Comparison of ENCODE assay signal across 1 cellular context in the genomic region with DNA sequence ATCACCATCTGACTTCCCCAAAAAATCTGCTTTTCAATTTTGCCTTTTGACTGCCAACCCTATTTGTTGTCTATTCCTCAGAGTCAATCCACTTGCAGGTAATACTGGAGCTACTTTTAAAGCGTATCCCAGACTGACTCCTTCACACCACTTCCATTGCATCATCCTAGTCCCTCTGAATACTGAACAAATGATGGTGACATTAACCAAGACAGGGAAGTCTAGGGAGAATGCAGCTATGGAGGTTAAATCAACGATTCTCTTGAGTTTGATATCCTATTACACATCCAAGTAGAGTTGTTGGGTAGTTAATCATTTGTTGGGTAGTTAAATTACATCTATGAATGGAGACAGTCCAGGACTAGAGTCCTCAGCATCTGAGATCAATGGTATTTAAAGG.
TF ChIP-seq lines count a peak whose summit lies in the region.

No MANE protein-coding gene starts in this region.

TF ChIP-seq in SK-N-SH, 30 proteins besides CTCF, POLR2A, EP300 and RAD21 (continued from another document):
- TF ChIP-seq, protein P1, sequence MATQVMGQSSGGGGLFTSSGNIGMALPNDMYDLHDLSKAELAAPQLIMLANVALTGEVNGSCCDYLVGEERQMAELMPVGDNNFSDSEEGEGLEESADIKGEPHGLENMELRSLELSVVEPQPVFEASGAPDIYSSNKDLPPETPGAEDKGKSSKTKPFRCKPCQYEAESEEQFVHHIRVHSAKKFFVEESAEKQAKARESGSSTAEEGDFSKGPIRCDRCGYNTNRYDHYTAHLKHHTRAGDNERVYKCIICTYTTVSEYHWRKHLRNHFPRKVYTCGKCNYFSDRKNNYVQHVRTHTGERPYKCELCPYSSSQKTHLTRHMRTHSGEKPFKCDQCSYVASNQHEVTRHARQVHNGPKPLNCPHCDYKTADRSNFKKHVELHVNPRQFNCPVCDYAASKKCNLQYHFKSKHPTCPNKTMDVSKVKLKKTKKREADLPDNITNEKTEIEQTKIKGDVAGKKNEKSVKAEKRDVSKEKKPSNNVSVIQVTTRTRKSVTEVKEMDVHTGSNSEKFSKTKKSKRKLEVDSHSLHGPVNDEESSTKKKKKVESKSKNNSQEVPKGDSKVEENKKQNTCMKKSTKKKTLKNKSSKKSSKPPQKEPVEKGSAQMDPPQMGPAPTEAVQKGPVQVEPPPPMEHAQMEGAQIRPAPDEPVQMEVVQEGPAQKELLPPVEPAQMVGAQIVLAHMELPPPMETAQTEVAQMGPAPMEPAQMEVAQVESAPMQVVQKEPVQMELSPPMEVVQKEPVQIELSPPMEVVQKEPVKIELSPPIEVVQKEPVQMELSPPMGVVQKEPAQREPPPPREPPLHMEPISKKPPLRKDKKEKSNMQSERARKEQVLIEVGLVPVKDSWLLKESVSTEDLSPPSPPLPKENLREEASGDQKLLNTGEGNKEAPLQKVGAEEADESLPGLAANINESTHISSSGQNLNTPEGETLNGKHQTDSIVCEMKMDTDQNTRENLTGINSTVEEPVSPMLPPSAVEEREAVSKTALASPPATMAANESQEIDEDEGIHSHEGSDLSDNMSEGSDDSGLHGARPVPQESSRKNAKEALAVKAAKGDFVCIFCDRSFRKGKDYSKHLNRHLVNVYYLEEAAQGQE (IDR thresholded peaks at IDR 0.05; ENCODE audit: low read depth, low read length), result no peak
- TF ChIP-seq RCOR1 (IDR thresholded peaks at IDR 0.05; ENCODE audit: low read length) (no peak), JUND (IDR thresholded peaks at IDR 0.05) (no peak), RFX5 (IDR thresholded peaks at IDR 0.05; ENCODE audit: low read length) (no peak), NFIC (IDR thresholded peaks at IDR 0.05; ENCODE audit: borderline replicate concordance) (no peak)
TF ChIP-seq in SK-N-SH: peak in this region for 0.
